8 cellular contexts compared by ENCODE assay signal in the genomic region with DNA sequence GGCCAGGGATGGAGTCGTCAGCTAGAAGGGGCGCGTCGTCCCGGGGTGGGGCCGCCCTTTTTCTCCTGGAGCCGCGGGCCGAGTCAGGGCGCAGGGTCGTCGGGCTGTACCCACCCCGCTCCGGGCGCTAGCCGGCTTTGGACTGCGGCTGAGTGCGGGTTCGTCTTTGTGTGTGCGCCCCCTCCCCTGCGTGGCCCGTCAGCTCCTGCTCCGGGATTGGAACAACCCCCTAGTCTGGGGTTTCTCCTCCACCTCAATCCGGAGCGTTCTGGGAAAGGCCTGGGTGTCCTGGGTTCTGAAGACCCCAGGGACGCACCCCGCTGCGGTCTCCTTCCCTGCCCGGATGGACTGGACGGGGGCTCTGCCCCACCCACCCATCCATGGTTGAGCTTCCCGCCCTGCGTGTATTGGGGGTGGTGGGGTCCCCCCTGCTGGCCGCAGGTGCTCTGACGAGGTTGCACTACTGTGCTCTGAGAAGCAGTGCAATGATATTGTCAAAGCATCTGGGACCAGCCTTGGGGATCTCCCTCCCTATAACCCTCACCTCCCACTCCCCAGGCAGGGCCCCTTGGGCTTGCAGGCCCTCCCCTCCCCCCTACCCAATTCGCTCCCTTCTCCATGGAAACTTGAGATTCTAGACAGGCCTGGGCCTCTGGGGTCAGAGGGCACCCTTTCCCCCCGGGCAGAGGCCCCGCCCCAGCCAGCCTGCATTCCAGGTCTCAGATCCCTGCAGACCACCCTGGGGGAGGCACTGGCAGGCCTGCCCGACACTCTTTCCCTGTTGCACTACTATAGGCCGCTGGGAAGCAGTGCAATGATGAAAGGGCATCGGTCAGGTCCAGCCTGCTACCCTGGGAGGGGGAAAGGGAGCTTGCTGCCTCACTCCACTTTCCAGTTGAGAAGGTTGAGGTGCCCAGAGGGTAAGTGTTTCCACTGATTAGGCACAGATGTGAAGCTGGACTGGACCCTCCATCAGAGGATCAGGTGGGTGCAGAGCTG. TPM values are rescaled to one million over a fixed set of nuclear protein-coding genes. Genes with fewer than 3 reads are reported as not detected.
A peak's percentile ranks its signal among the peaks of the same experiment; 100 is the strongest.
DNase-seq lines count a peak whose midpoint lies in the region; ATAC-seq and TF ChIP-seq lines count a peak whose summit lies in the region.

No MANE protein-coding gene starts in this region.

- H3K36me3 ChIP-seq in NT2/D1 (ENCODE audit: insufficient read depth, insufficient read length, low read length) (peaks cover 24% of the 10 kb centered on the region), skeletal muscle satellite cell (ENCODE audit: insufficient read depth, low read length) (peaks cover 8% of the 10 kb centered on the region)

- H3K4me2 ChIP-seq in skeletal muscle satellite cell (ENCODE audit: low read length), result peak overlapping the region; percentile 96

- no peaks in the 10 kb centered on the region for H3K9me3 ChIP-seq in NT2/D1 (ENCODE audit: insufficient read depth, low read length)
- no peaks in the 10 kb centered on the region for H3K9me3 ChIP-seq in skeletal muscle satellite cell (replicated peaks; ENCODE audit: low read length)

- no peak for TF ChIP-seq CTCF in fibroblast of mammary gland (conservative IDR thresholded peaks at IDR 0.05; ENCODE audit: control insufficient read depth, insufficient read depth, low read depth, low read length)

- H3K9ac ChIP-seq in NT2/D1 (ENCODE audit: insufficient read length, low read depth), result peak overlapping the region; percentile 88
- H3K9ac ChIP-seq in skeletal muscle satellite cell (ENCODE audit: low read depth, low read length), result peak overlapping the region; percentile 82

- ATAC-seq in GM18868 (IDR thresholded peaks at IDR 0.05; ENCODE audit: unreplicated experiment), result peak; percentile 13
- no peak for ATAC-seq in HG03045 (IDR thresholded peaks at IDR 0.05; ENCODE audit: unreplicated experiment)

- no peaks in the 10 kb centered on the region for H3K27me3 ChIP-seq in NT2/D1 (ENCODE audit: insufficient read depth, insufficient read length)
- H3K27me3 ChIP-seq in skeletal muscle satellite cell (ENCODE audit: control insufficient read depth, insufficient read depth, low read length), result no peaks in the 10 kb centered on the region

- DNase-seq in NT2/D1 (ENCODE audit: low read depth, low spot score) (no peak), fibroblast of mammary gland (ENCODE audit: low read depth) (no peak), NCI-H1048 (lab: John Stamatoyannopoulos, UW) (no peak), NCI-H2196 (lab: John Stamatoyannopoulos, UW; ENCODE audit: unreplicated experiment) (no peak)
- DNase-seq in stimulated activated CD4-positive, alpha-beta T cell treated with anti-CD3 and anti-CD28 coated beads, Interleukin-15, amount 100 ng/mL, for 24 hours, result no peak

- H3K4me3 ChIP-seq in NT2/D1 (ENCODE audit: insufficient read length, low read depth) (peak overlapping the region; percentile 76), fibroblast of mammary gland (ENCODE audit: control insufficient read depth, low read depth, low read length) (peak overlapping the region; percentile 77), skeletal muscle satellite cell (ENCODE audit: low read length) (peak overlapping the region; percentile 95)

- H3K4me1 ChIP-seq in NT2/D1 (ENCODE audit: insufficient read depth, insufficient read length) (peaks cover 7% of the 10 kb centered on the region), skeletal muscle satellite cell (ENCODE audit: control insufficient read depth, insufficient read depth, low read length) (peaks cover 21% of the 10 kb centered on the region)

RNA-seq across cellular contexts. Expression of a gene that starts 10.7 kb away (rescaled TPM):
- total RNA-seq in skeletal muscle satellite cell (2012; rRNA removed), result 41.8 and 58.1 TPM in 2 replicates

RNA-seq across cellular contexts. Expression of a gene that starts 13.0 kb away (rescaled TPM):
- total RNA-seq in skeletal muscle satellite cell (2012; rRNA removed), result 19.9 and 22.3 TPM in 2 replicates

RNA-seq across cellular contexts. Expression of a gene that starts 20.3 kb away (rescaled TPM):
- 0.22 and 0.25 TPM in 2 replicates for total RNA-seq in skeletal muscle satellite cell (2012; rRNA removed)

RNA-seq across cellular contexts. Expression of a gene that starts 23.0 kb away (rescaled TPM):
- 43.9 and 56.3 TPM in 2 replicates for total RNA-seq in skeletal muscle satellite cell (2012; rRNA removed)
